In the genomic region with DNA sequence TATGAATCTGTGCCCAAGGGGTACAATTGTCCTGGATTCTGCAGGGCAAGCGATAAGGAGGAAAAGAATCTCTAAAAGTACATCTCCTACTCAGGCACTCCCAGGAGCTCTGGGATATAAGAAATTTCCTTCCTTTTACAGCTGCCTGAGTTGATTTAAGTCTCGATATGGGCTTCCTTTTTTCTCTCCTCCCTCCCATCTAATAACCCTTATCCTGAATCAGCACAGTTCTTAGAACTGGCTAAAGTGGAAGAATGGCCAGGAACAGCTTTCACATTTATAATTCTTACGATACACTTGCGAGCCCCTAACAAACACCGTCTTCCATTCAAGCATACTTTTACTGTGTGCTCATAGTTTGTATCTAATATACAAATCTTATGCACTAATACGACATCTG, we compare ENCODE assay signal across 1 cellular context.
TF ChIP-seq lines count a peak whose summit lies in the region.

No MANE protein-coding gene starts in this region.

TF ChIP-seq in K562, 482 proteins besides CTCF, POLR2A, EP300 and RAD21 (continued from another document):
- TF ChIP-seq EGR1 (conservative IDR thresholded peaks at IDR 0.05), result no peak
- TF ChIP-seq BMI1 (IDR thresholded peaks at IDR 0.05; ENCODE audit: low read length), result no peak
